21 cellular contexts compared by ENCODE assay signal in the genomic region with DNA sequence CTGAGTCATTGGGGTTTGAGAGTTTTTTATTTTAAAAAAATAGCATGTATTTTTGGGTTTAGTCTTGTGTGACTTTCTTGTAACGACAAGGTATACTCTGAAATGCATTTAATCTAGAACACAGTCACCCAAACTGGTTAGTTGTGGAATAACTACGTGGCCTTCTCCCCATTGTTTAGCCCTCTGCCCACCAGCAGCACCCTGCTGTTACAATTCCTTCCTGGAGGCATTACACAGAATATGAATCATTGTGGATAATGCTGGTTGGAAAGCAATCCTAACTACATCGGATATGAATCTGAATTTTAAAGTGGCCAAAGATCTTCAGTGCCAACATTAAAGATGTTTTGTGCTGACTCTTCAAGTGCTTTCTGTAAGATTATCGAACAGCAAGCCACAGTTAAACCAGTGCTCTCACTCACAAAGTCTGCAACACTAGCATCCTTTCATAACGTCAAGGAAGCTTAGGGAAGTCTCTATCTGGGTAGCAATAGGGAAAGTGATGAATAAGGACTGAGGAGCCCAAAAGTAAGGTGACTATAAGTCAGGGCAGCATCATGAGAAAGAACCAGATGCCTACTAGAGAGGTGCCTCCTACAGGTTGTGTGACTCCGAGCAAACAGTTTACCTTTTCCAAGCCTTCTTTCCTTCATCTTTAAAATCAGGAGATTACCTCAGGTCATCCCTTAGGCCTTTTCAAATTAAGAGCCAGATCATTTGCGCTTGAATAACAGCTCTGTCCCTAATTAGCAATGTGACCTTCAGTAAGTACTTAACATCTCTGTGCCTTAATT. TPM values are rescaled to one million over a fixed set of nuclear protein-coding genes. Genes with fewer than 3 reads are reported as not detected.
A peak's percentile ranks its signal among the peaks of the same experiment; 100 is the strongest.
DNase-seq lines count a peak whose midpoint lies in the region; ATAC-seq and TF ChIP-seq lines count a peak whose summit lies in the region.
"Had no signal": no experiment of that assay in that cellular context is flagged by ENCODE, and none has a peak within 500 bp of the region (broad histone marks: within the 10 kb centered on the region; RNA-seq: fewer than 3 reads in every experiment).

No MANE protein-coding gene starts in this region.

- H3K4me1 ChIP-seq in ovary (ENCODE audit: insufficient read depth), result no peaks in the 10 kb centered on the region
- H3K4me1 ChIP-seq: esophagus squamous epithelium, tibial nerve had no signal

- no peak overlapping the region for H3K27ac ChIP-seq in ovary
- H3K27ac ChIP-seq: dorsolateral prefrontal cortex, esophagus squamous epithelium, tibial nerve had no signal

- TF ChIP-seq EP300 in Ishikawa (IDR thresholded peaks at IDR 0.05; ENCODE audit: borderline replicate concordance), result peak; percentile 16; the same call in 1 of the 2 replicates
- TF ChIP-seq EP300 in ovary (IDR thresholded peaks at IDR 0.05), result no peak

- TF ChIP-seq RAD21 in Ishikawa (IDR thresholded peaks at IDR 0.05; ENCODE audit: low read depth), result no peak

- no peak overlapping the region for H3K4me3 ChIP-seq in ovary
- H3K4me3 ChIP-seq: dorsolateral prefrontal cortex, esophagus squamous epithelium, mucosa of descending colon, skin epidermis, tibial nerve had no signal

- H3K4me1 Mint-ChIP-seq in brain, result peaks cover 31% of the 10 kb centered on the region

- H3K27me3 ChIP-seq in ovary, result no peaks in the 10 kb centered on the region
- H3K27me3 ChIP-seq: dorsolateral prefrontal cortex, esophagus squamous epithelium, tibial nerve had no signal

- 62 to 67% (median 65%) methylated on average over 7 of the region's 7 CpGs for WGBS in ovary, 3 donors

- no peaks in the 10 kb centered on the region for H3K27me3 Mint-ChIP-seq in brain

- peak overlapping the region in 1 of 5 experiments; percentile 12 for H3K4me3 Mint-ChIP-seq in brain
- H3K4me3 Mint-ChIP-seq: T-helper 2 cell treated with Interferon-gamma antibody and Interleukin-4, amounts not matched to agents 5 μg/mL and 100 μg/mL, for 36 hours had no signal

- DNase-seq in A172 (ENCODE audit: low spot score) (peak; percentile 55), iPS-NIHi11 (ENCODE audit: low spot score) (peak; percentile 13), AG08396 (ENCODE audit: low spot score) (no peak), ovary (no peak)
- DNase-seq: activated CD4-positive, CD25-positive, alpha-beta regulatory T cell treated with anti-CD3 and anti-CD28 coated beads, Interleukin-2, amount 50 U/mL, for 72 hours; activated gamma-delta T cell; anterior cingulate cortex; dorsolateral prefrontal cortex; esophagus squamous epithelium; mucosa of descending colon; NCI-H1436 treated with DMSO at 0.1 percent for 48 hours; NCI-H345; SIG-M5 had no signal

- H3K9me3 Mint-ChIP-seq in brain, result peaks cover 0 to 4% (median 0%) of the 10 kb centered on the region in 5 experiments
- H3K9me3 Mint-ChIP-seq: T-helper 2 cell treated with Interferon-gamma antibody and Interleukin-4, amounts not matched to agents 5 μg/mL and 100 μg/mL, for 36 hours had no signal

- ATAC-seq in GM21737 (IDR thresholded peaks at IDR 0.05; ENCODE audit: unreplicated experiment) (no peak), GM21717 (IDR thresholded peaks at IDR 0.05; ENCODE audit: unreplicated experiment) (no peak)

- H3K36me3 ChIP-seq in ovary, result no peaks in the 10 kb centered on the region
- H3K36me3 ChIP-seq: esophagus squamous epithelium, tibial nerve had no signal

- intact Hi-C loops in ovary (cut with DNase I), result no loop called here

- no peak for TF ChIP-seq CTCF in brain (conservative IDR thresholded peaks at IDR 0.05)
- TF ChIP-seq CTCF in ovary (IDR thresholded peaks at IDR 0.05), result no peak

- H3K27ac Mint-ChIP-seq in brain, result peak overlapping the region in 4 of 5 experiments; percentile 28 to 43 (median 32)
- H3K27ac Mint-ChIP-seq: T-helper 2 cell treated with Interferon-gamma antibody and Interleukin-4, amounts not matched to agents 5 μg/mL and 100 μg/mL, for 36 hours had no signal

- no peak for TF ChIP-seq POLR2A in ovary (IDR thresholded peaks at IDR 0.05)

- no peaks in the 10 kb centered on the region for H3K36me3 Mint-ChIP-seq in brain

- no peaks in the 10 kb centered on the region for H3K9me3 ChIP-seq in ovary
- H3K9me3 ChIP-seq: esophagus squamous epithelium, mucosa of descending colon, tibial nerve had no signal

TF ChIP-seq in Ishikawa, 13 proteins besides CTCF, POLR2A, EP300 and RAD21:
- TF ChIP-seq NFIC (IDR thresholded peaks at IDR 0.05) (no peak), CEBPB (IDR thresholded peaks at IDR 0.05) (no peak), YY1 (IDR thresholded peaks at IDR 0.05; ENCODE audit: low read depth) (no peak), TEAD4 (IDR thresholded peaks at IDR 0.05) (no peak), TCF12 (IDR thresholded peaks at IDR 0.05; ENCODE audit: low read depth) (no peak), FOXM1 (IDR thresholded peaks at IDR 0.05; ENCODE audit: borderline replicate concordance, low read depth) (no peak), TAF1 (IDR thresholded peaks at IDR 0.05; ENCODE audit: low read depth) (no peak), ZBTB7A (IDR thresholded peaks at IDR 0.05; ENCODE audit: low read depth) (no peak), REST (IDR thresholded peaks at IDR 0.05; ENCODE audit: low read depth) (no peak), MAX (IDR thresholded peaks at IDR 0.05) (no peak), USF1 (IDR thresholded peaks at IDR 0.05) (no peak), CREB1 (IDR thresholded peaks at IDR 0.05; ENCODE audit: low read depth) (no peak), EGR1 (IDR thresholded peaks at IDR 0.05) (no peak)

RNA-seq across cellular contexts. Expression of gene RTN1, which starts 40.4 kb away (rescaled TPM):
- total RNA-seq in A172 (2014; rRNA removed; shearing (Covaris generic)), result 7.0 and 7.9 TPM in 2 replicates
- polyA plus RNA-seq in brain (ENCODE audit: insufficient read depth, low read depth, low replicate concordance) (674 TPM), ovary (10 to 100 TPM in 1 of 2 donors, under 1 TPM in 1; 0.93 to 10.2 TPM)
- 1 to 10 TPM in 3 of 7 donors, under 1 TPM in 4; 0.51 to 7.4 (median 1.00) TPM for total RNA-seq in ovary
- total RNA-seq: osteocyte had no signal

Comparison
In these comparisons a context has a peak if more than half of its experiments do, and no peak if none do; other contexts are left out.
1. DNase-seq: peak in A172 (single experiment) and iPS-NIHi11 (single experiment); none in AG08396 (single experiment) and ovary (0 of 5).